In genomic region chr1:210328746-210329488, GRCh38 we compare ENCODE assay signal across 8 cellular contexts. TPM values are rescaled to one million over a fixed set of nuclear protein-coding genes. Genes with fewer than 3 reads are reported as not detected.
DNase-seq lines count a peak whose midpoint lies in the region; ATAC-seq and TF ChIP-seq lines count a peak whose summit lies in the region.

TSS of gene HHAT (plus strand) at chr1:210328902. CDS start at chr1:210348976, 20,074 bp downstream.

- DNase-seq in DMS79 treated with DMSO at 0.1 percent for 48 hours (lab: John Stamatoyannopoulos, UW) (peak; percentile 76), IMR-90 (peak; percentile 67), RPMI7951 (ENCODE audit: low read depth) (peak; percentile 79), neuronal stem cell (ENCODE audit: low spot score) (peak; percentile 69), thoracic aorta (ENCODE audit: low spot score) (peak; percentile 28)
- peak; percentile 71 for DNase-seq in activated naive CD4-positive, alpha-beta T cell treated with Interleukin-2 at 50 U/mL for 16 hours

- no peak for TF ChIP-seq RAD21 in IMR-90 (IDR thresholded peaks at IDR 0.05; ENCODE audit: low read length)

- H3K4ac ChIP-seq in IMR-90 (ENCODE audit: low read depth, low read length) (peak within 1 kb of the TSS; percentile 76), neuronal stem cell (ENCODE audit: low read length) (peak within 1 kb of the TSS; percentile 10)

- ATAC-seq in GM21529 (IDR thresholded peaks at IDR 0.05; ENCODE audit: unreplicated experiment) (peak; percentile 53), IMR-90 (ENCODE audit: low read depth) (peak; percentile 95), gastroesophageal sphincter (peak; percentile 91), thoracic aorta (ENCODE audit: insufficient number of reproducible peaks, low FRiP score, low read depth) (peak; percentile 89)

- peak within 1 kb of the TSS; percentile 79 for H4K5ac ChIP-seq in IMR-90 (ENCODE audit: low read depth, low read length)

- no peaks in the 10 kb centered on the region for H4K20me1 ChIP-seq in IMR-90 (ENCODE audit: insufficient read depth, low read length)

- no TSS peak for BruUV-seq in IMR-90 (replicated peaks; lab: Mats Ljungman, UMichigan)

- in situ Hi-C loops in IMR-90 (cut with MboI; ENCODE audit: low sequenced_read_pairs), result no loop called here

- WGBS in IMR-90 (ENCODE audit: extremely low coverage in 2 of 2, insufficient read length in 1 of 2), 2 experiments, result 1% methylated on average over 54 of the region's 88 CpGs; no CpG with 5 or more reads in 1 of the 2 experiments
- 0 to 1% methylated on average over 14 to 28 of the region's 88 CpGs for WGBS in gastroesophageal sphincter (ENCODE audit: low coverage in 1 of 2), 2 donors
- WGBS in neuronal stem cell (ENCODE audit: extremely low coverage in 2 of 2, insufficient read length in 2 of 2, insufficient replicate concordance in 1 of 2), 2 donors, result no CpG with 5 or more reads among the region's 88 CpGs

- H3K4me1 ChIP-seq in IMR-90 (ENCODE audit: control insufficient read depth, insufficient read depth, low read length) (peaks cover 2% of the 10 kb centered on the region; the same call in 1 of the 2 replicates), gastroesophageal sphincter (peaks cover 0 to 21% (median 7%) of the 10 kb centered on the region in 3 donors), neuronal stem cell (ENCODE audit: control insufficient read depth in 2 of 2, insufficient read depth in 1 of 2, low read depth in 1 of 2, low read length in 2 of 2) (peaks cover 3% of the 10 kb centered on the region in 2 donors), thoracic aorta (ENCODE audit: control insufficient read depth in 1 of 2, low read depth in 2 of 2) (peaks cover 0 to 18% of the 10 kb centered on the region in 2 donors)

- dilution Hi-C loops in IMR-90 (cut with HindIII; ENCODE audit: low sequenced_read_pairs, unreplicated experiment), result no loop called here

- H2BK5ac ChIP-seq in IMR-90 (ENCODE audit: low read depth, low read length, poor library complexity, severe bottlenecking) (peak within 1 kb of the TSS; percentile 45), neuronal stem cell (ENCODE audit: low read length) (peak within 1 kb of the TSS; percentile 97)

- no peaks in the 10 kb centered on the region for H3K9me1 ChIP-seq in IMR-90 (ENCODE audit: insufficient read depth, low read length)

- peak within 1 kb of the TSS; percentile 42; the same call in 1 of the 3 replicates for H2BK15ac ChIP-seq in IMR-90 (ENCODE audit: low read depth, low read length)
- peak within 1 kb of the TSS; percentile 23 for H2BK15ac ChIP-seq in neuronal stem cell (ENCODE audit: low read length)

- no peaks in the 10 kb centered on the region for H3K9me3 ChIP-seq in IMR-90 (ENCODE audit: control insufficient read depth, insufficient read depth, low read length)
- no peaks in the 10 kb centered on the region for H3K9me3 ChIP-seq in gastroesophageal sphincter
- H3K9me3 ChIP-seq in neuronal stem cell (replicated peaks in 1 of 2; ENCODE audit: control insufficient read depth in 2 of 2, insufficient read depth in 1 of 2, low read depth in 1 of 2, low read length in 2 of 2), result peaks cover 3 to 7% of the 10 kb centered on the region in 2 donors
- H3K9me3 ChIP-seq in thoracic aorta, result no peaks in the 10 kb centered on the region

- TF ChIP-seq CTCF in IMR-90 (conservative IDR thresholded peaks at IDR 0.05; ENCODE audit: low read depth, low read length) (no peak), gastroesophageal sphincter (IDR thresholded peaks at IDR 0.05) (peak in 2 of 4 experiments; percentile 4 to 43), thoracic aorta (IDR thresholded peaks at IDR 0.05) (no peak)

- H2AK5ac ChIP-seq in IMR-90 (ENCODE audit: low read depth, low read length) (no peak within 1 kb of the TSS; the same call in 1 of the 2 replicates), neuronal stem cell (ENCODE audit: low read depth, low read length) (no peak within 1 kb of the TSS)

- POLR2A ChIA-PET in IMR-90 (lab: Charles Lee; ENCODE audit: unreplicated experiment), result no interaction called here

- H3K23ac ChIP-seq in IMR-90 (ENCODE audit: low read depth, low read length) (peak within 1 kb of the TSS; percentile 81), neuronal stem cell (ENCODE audit: low read depth, low read length, poor library complexity) (peak within 1 kb of the TSS; percentile 81)

- intact Hi-C loops in IMR-90 (cut with micrococcal nuclease), result no loop called here

- H3K27me3 ChIP-seq in IMR-90 (ENCODE audit: control insufficient read depth, insufficient read depth, low read length), result 0 out of 2 replicates have a peak, but pooled peaks cover 4% of the 10 kb centered on the region
- H3K27me3 ChIP-seq in gastroesophageal sphincter, result no peaks in the 10 kb centered on the region
- H3K27me3 ChIP-seq in neuronal stem cell (ENCODE audit: control insufficient read depth in 3 of 3, insufficient read depth in 3 of 3, low read depth in 1 of 3, low read length in 3 of 3), result no peaks in the 10 kb centered on the region
- no peaks in the 10 kb centered on the region for H3K27me3 ChIP-seq in thoracic aorta (replicated peaks; ENCODE audit: insufficient read depth)

- H3K4me2 ChIP-seq in IMR-90 (ENCODE audit: low read depth, low read length), result peak within 1 kb of the TSS; percentile 91
- H3K4me2 ChIP-seq in neuronal stem cell (ENCODE audit: insufficient read depth, low read length, poor library complexity, severe bottlenecking), result peak within 1 kb of the TSS; percentile 71

- H3K27ac ChIP-seq in IMR-90 (ENCODE audit: insufficient read depth, low read length) (peak within 1 kb of the TSS; percentile 83), gastroesophageal sphincter (peak within 1 kb of the TSS; percentile 59 to 94 (median 92)), neuronal stem cell (replicated peaks; ENCODE audit: low read length) (peak within 1 kb of the TSS; percentile 91), thoracic aorta (peak within 1 kb of the TSS; percentile 75 to 82)

- H3K4me3 ChIP-seq in IMR-90 (ENCODE audit: insufficient read depth, low read depth, low read length) (peak within 1 kb of the TSS; percentile 68), gastroesophageal sphincter (peak within 1 kb of the TSS; percentile 51 to 85), neuronal stem cell (ENCODE audit: low read length in 2 of 2) (peak within 1 kb of the TSS; percentile 77 to 94), thoracic aorta (peak within 1 kb of the TSS; percentile 79)

- peak within 1 kb of the TSS; percentile 79 for H3K14ac ChIP-seq in IMR-90 (replicated peaks; ENCODE audit: low read depth, low read length)
- peak within 1 kb of the TSS; percentile 86 for H3K14ac ChIP-seq in neuronal stem cell (ENCODE audit: low read length)

- H2AK9ac ChIP-seq in IMR-90 (replicated peaks; ENCODE audit: low read depth, low read length, poor library complexity), result peak within 1 kb of the TSS; percentile 52

- H2BK12ac ChIP-seq in neuronal stem cell (ENCODE audit: low read length), result no peak within 1 kb of the TSS

- peak within 1 kb of the TSS; percentile 84 for H3K9ac ChIP-seq in IMR-90 (ENCODE audit: low read depth, low read length)
- peak within 1 kb of the TSS; percentile 82 for H3K9ac ChIP-seq in neuronal stem cell (ENCODE audit: low read depth, low read length, poor library complexity)

- CTCF ChIA-PET in IMR-90 (lab: Yijun Ruan, JAX), result interaction anchor here (0.6 to 2.2 kb wide), 4 partner anchors 10 to 809 kb away, joined by 3 to 8 read pairs (median 3); no protein-coding TSS in a partner anchor

- no peak for TF ChIP-seq EP300 in gastroesophageal sphincter (IDR thresholded peaks at IDR 0.05)

- peak; percentile 39; the same call in 1 of the 2 replicates for TF ChIP-seq POLR2A in IMR-90 (IDR thresholded peaks at IDR 0.05; ENCODE audit: low read depth, low read length)
- TF ChIP-seq POLR2A in gastroesophageal sphincter (IDR thresholded peaks at IDR 0.05), result peak; percentile 33 to 47

- H4K8ac ChIP-seq in IMR-90 (ENCODE audit: low read depth in 2 of 2, low read length in 2 of 2) (peak within 1 kb of the TSS; percentile 79 to 98), neuronal stem cell (ENCODE audit: low read depth, low read length) (peak within 1 kb of the TSS; percentile 78)

- H3K79me1 ChIP-seq in IMR-90 (ENCODE audit: low read depth in 1 of 2, low read length in 2 of 2), result no peaks in the 10 kb centered on the region
- no peaks in the 10 kb centered on the region for H3K79me1 ChIP-seq in neuronal stem cell (ENCODE audit: low read depth, low read length)

- H3K36me3 ChIP-seq in IMR-90 (ENCODE audit: control insufficient read depth, insufficient read depth, low read length), result no peaks in the 10 kb centered on the region
- no peaks in the 10 kb centered on the region for H3K36me3 ChIP-seq in gastroesophageal sphincter
- no peaks in the 10 kb centered on the region for H3K36me3 ChIP-seq in neuronal stem cell (replicated peaks in 1 of 2; ENCODE audit: control insufficient read depth in 2 of 2, insufficient read depth in 2 of 2, low read length in 2 of 2)
- no peaks in the 10 kb centered on the region for H3K36me3 ChIP-seq in thoracic aorta

- H2BK20ac ChIP-seq in IMR-90 (ENCODE audit: low read depth, low read length), result no peak within 1 kb of the TSS; the same call in 1 of the 2 replicates

- H4K91ac ChIP-seq in IMR-90 (ENCODE audit: insufficient read depth, low read depth, low read length) (peak within 1 kb of the TSS; percentile 89), neuronal stem cell (ENCODE audit: low read depth, low read length, poor library complexity) (no peak within 1 kb of the TSS)

- H3K56ac ChIP-seq in IMR-90 (ENCODE audit: extremely low read depth, insufficient read depth, low read length), result peak within 1 kb of the TSS; percentile 87; the same call in 1 of the 2 replicates

- H2BK120ac ChIP-seq in IMR-90 (ENCODE audit: low read depth, low read length) (peak within 1 kb of the TSS; percentile 74), neuronal stem cell (ENCODE audit: low read depth, low read length) (peak within 1 kb of the TSS; percentile 38)

- H2AFZ ChIP-seq in IMR-90 (replicated peaks; ENCODE audit: low read length, poor library complexity) (peak within 1 kb of the TSS; percentile 99), neuronal stem cell (ENCODE audit: low read length) (peak within 1 kb of the TSS; percentile 99)

- H3K18ac ChIP-seq in IMR-90 (ENCODE audit: low read depth, low read length) (peak within 1 kb of the TSS; percentile 27), neuronal stem cell (ENCODE audit: low read length) (peak within 1 kb of the TSS; percentile 98)

TF ChIP-seq in IMR-90, 13 proteins besides CTCF, POLR2A, EP300 and RAD21 (continues in another document):
- TF ChIP-seq MAZ (IDR thresholded peaks at IDR 0.05; ENCODE audit: borderline replicate concordance, low read depth, low read length), result no peak
- TF ChIP-seq NFE2L2 (IDR thresholded peaks at IDR 0.05; ENCODE audit: low read depth, low read length), result no peak

RNA-seq across cellular contexts. Expression of gene HHAT, which starts in this region (rescaled TPM):
- total RNA-seq in IMR-90 (2012; rRNA removed), result 2.5 and 2.8 TPM in 2 replicates
- polyA plus RNA-seq in IMR-90 (2012; rRNA removed), result 1.2 and 1.7 TPM in 2 replicates
- 1.0 and 2.5 TPM in 2 replicates for polyA plus RNA-seq in IMR-90 (2012; cell fraction: cytosol; rRNA removed)
- polyA plus RNA-seq in IMR-90 (2012; cell fraction: nucleus; rRNA removed; ENCODE audit: low replicate concordance), result 1.1 and 1.9 TPM in 2 replicates
- 3.1 and 4.2 TPM in 2 replicates for total RNA-seq in RPMI7951 (2014; rRNA removed; shearing (Covaris generic))
- total RNA-seq in gastroesophageal sphincter, result 1 to 10 TPM; 1.2 to 2.4 (median 1.9) TPM
- 6.4 TPM for polyA plus RNA-seq in neuronal stem cell (2013, experiment 1 of 2)
- polyA plus RNA-seq in neuronal stem cell (2013, experiment 2 of 2), result 7.0 TPM
- 1 to 10 TPM; 4.5 to 4.6 TPM for total RNA-seq in thoracic aorta

Comparison
In these comparisons a context has a peak if more than half of its experiments do, and no peak if none do; other contexts are left out.
1. Peak in every context shown above with its lines: DNase-seq, ATAC-seq, H3K4me3 ChIP-seq and H3K27ac ChIP-seq.
2. DNase-seq: peak in every context shown above with its lines; median percentile 79 in RPMI7951; 76 in DMS79 treated with DMSO at 0.1 percent for 48 hours; 71 in activated naive CD4-positive, alpha-beta T cell treated with Interleukin-2 at 50 U/mL for 16 hours; 69 in neuronal stem cell; 67 in IMR-90; 28 in thoracic aorta.